ENCODE assay signal across 22 cellular contexts in the genomic region with DNA sequence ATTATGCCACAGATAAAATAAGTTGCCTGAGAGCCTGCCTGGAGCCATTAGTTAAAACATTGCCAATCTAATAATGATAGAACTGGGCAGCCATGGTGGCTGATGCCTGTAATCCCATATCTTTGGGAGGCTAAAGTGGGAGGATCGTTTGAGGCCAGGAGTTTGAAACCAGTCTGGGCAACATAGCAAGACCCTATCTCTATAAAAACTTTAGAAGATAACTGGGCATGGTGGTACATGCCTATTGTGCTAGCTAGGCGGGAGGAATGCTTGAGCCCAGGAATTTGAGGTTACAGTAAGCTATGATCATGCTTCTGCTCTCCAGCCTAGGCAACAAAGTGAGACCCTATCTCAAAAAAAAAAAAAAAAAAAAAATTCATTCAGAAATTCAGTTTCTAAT.
"Had no signal": no experiment of that assay in that cellular context is flagged by ENCODE, and none has a peak within 500 bp of the region (broad histone marks: within the 10 kb centered on the region; RNA-seq: fewer than 3 reads in every experiment).

No MANE protein-coding gene starts in this region.

- H3K9me3 ChIP-seq: body of pancreas, gastrocnemius medialis, mucosa of descending colon, pancreas, transverse colon had no signal

- H3K27me3 Mint-ChIP-seq: activated CD4-positive, alpha-beta memory T cell treated with anti-CD3 and anti-CD28 coated beads, Interleukin-2, amount 10 ng/mL, durations not matched to agents 7 days and 5 days; memory B cell had no signal

- H3K27ac ChIP-seq: gastrocnemius medialis had no signal

- H3K27me3 ChIP-seq: body of pancreas, gastrocnemius medialis, pancreas, transverse colon had no signal

- H3K27ac Mint-ChIP-seq: activated B cell treated with CpG ODN at 0.5 μM for 24 hours; activated CD4-positive, alpha-beta memory T cell treated with anti-CD3 and anti-CD28 coated beads, Interleukin-2, amount 10 ng/mL, durations not matched to agents 7 days and 5 days; activated naive CD8-positive, alpha-beta T cell treated with anti-CD3 and anti-CD28 coated beads, Interleukin-2, amount 10 ng/mL, durations not matched to agents 7 days and 5 days; activated T-helper 2 cell treated with anti-CD3 and anti-CD28 coated beads, Interferon-gamma antibody, Interleukin-2, Interleukin-4, amounts not matched to agents 10 μg/mL and 5 μg/mL and 100 μg/mL, durations not matched to agents 14 hours and 24 hours and 36 hours; endodermal cell; immature natural killer cell; memory B cell; naive thymus-derived CD4-positive, alpha-beta T cell had no signal

- H3K4me3 Mint-ChIP-seq: activated B cell treated with CpG ODN at 0.5 μM for 24 hours; activated CD4-positive, alpha-beta memory T cell treated with anti-CD3 and anti-CD28 coated beads, Interleukin-2, amount 10 ng/mL, durations not matched to agents 7 days and 5 days; activated naive CD8-positive, alpha-beta T cell treated with anti-CD3 and anti-CD28 coated beads, Interleukin-2, amount 10 ng/mL, durations not matched to agents 7 days and 5 days; endodermal cell; immature natural killer cell; memory B cell; naive thymus-derived CD4-positive, alpha-beta T cell had no signal

- ATAC-seq: gastrocnemius medialis; mucosa of descending colon; naive thymus-derived CD4-positive, alpha-beta T cell; sciatic nerve; stimulated activated naive CD8-positive, alpha-beta T cell treated with anti-CD3 and anti-CD28 coated beads, Interleukin-15, Interleukin-2, amounts not matched to agents 100 U/mL and 50 U/mL, for 24 hours had no signal

- H3K36me3 ChIP-seq: gastrocnemius medialis, pancreas, transverse colon had no signal

- H3K4me1 ChIP-seq: gastrocnemius medialis, pancreas, transverse colon had no signal

- DNase-seq: activated B cell treated with CpG ODN at 0.5 μM for 24 hours; activated CD4-positive, alpha-beta memory T cell treated with anti-CD3 and anti-CD28 coated beads, Interleukin-2, amount 10 ng/mL, durations not matched to agents 7 days and 5 days; activated CD4-positive, alpha-beta T cell treated with anti-CD3 and anti-CD28 coated beads for 48 hours; activated naive CD4-positive, alpha-beta T cell treated with Interleukin-2 at 50 U/mL for 16 hours; activated naive CD8-positive, alpha-beta T cell treated with anti-CD3 and anti-CD28 coated beads, Interleukin-2, amount 10 ng/mL, durations not matched to agents 7 days and 5 days; activated T-cell treated with anti-CD3 and anti-CD28 coated beads, Interleukin-2, amount 50 U/mL, for 1 hour; amygdala; body of pancreas; caudate nucleus; endodermal cell; gastrocnemius medialis; immature natural killer cell; mucosa of descending colon; naive thymus-derived CD4-positive, alpha-beta T cell; pancreas; stimulated activated CD4-positive, alpha-beta T cell treated with anti-CD3 and anti-CD28 coated beads, Interleukin-12 subunit alpha, Interleukin-12 subunit beta, amount 100 ng/mL, for 4 hours; stimulated activated CD4-positive, alpha-beta T cell treated with anti-CD3 and anti-CD28 coated beads, Interleukin-2, amount 100 ng/mL, for 24 hours; stimulated activated naive CD8-positive, alpha-beta T cell treated with anti-CD3 and anti-CD28 coated beads, Interleukin-15, Interleukin-2, amounts not matched to agents 100 U/mL and 50 U/mL, for 24 hours; transverse colon had no signal

- H3K4me3 ChIP-seq: body of pancreas, gastrocnemius medialis, mucosa of descending colon, pancreas, transverse colon had no signal

- H3K9me3 Mint-ChIP-seq: activated B cell treated with CpG ODN at 0.5 μM for 24 hours; activated CD4-positive, alpha-beta memory T cell treated with anti-CD3 and anti-CD28 coated beads, Interleukin-2, amount 10 ng/mL, durations not matched to agents 7 days and 5 days; activated naive CD8-positive, alpha-beta T cell treated with anti-CD3 and anti-CD28 coated beads, Interleukin-2, amount 10 ng/mL, durations not matched to agents 7 days and 5 days; activated T-helper 2 cell treated with anti-CD3 and anti-CD28 coated beads, Interferon-gamma antibody, Interleukin-2, Interleukin-4, amounts not matched to agents 10 μg/mL and 5 μg/mL and 100 μg/mL, durations not matched to agents 14 hours and 24 hours and 36 hours; endodermal cell; immature natural killer cell; memory B cell had no signal

- H3K4me1 Mint-ChIP-seq: activated B cell treated with CpG ODN at 0.5 μM for 24 hours; activated CD4-positive, alpha-beta memory T cell treated with anti-CD3 and anti-CD28 coated beads, Interleukin-2, amount 10 ng/mL, durations not matched to agents 7 days and 5 days; activated naive CD8-positive, alpha-beta T cell treated with anti-CD3 and anti-CD28 coated beads, Interleukin-2, amount 10 ng/mL, durations not matched to agents 7 days and 5 days; immature natural killer cell; memory B cell; naive thymus-derived CD4-positive, alpha-beta T cell had no signal

- H3K36me3 Mint-ChIP-seq: activated naive CD8-positive, alpha-beta T cell treated with anti-CD3 and anti-CD28 coated beads, Interleukin-2, amount 10 ng/mL, durations not matched to agents 7 days and 5 days; immature natural killer cell; memory B cell; naive thymus-derived CD4-positive, alpha-beta T cell had no signal
